ENCODE assay signal across 18 cellular contexts in the genomic region with DNA sequence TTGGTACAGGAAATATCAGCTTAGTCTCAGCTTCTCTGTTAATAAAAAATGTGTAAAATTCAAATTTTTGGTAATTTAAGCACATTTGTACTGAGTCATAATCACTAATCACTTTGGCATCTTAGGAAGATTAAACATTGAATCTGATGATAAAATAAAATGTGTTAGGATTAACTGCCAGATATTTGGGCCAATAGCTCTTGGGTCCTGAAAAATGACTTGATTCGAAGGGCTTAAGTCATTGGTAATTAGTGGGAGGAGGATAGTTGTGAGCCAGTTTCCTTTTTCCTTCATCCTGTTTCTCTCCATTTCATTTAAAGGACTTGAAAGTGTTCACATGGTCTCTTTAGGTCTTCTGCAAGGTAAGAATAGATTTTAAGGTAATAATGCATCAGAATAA.
DNase-seq lines count a peak whose midpoint lies in the region; ATAC-seq and TF ChIP-seq lines count a peak whose summit lies in the region.
"Had no signal": no experiment of that assay in that cellular context is flagged by ENCODE, and none has a peak within 500 bp of the region (broad histone marks: within the 10 kb centered on the region; RNA-seq: fewer than 3 reads in every experiment).

No MANE protein-coding gene starts in this region.

- H3K27me3 ChIP-seq in PC-9 (ENCODE audit: insufficient read depth, low read depth), result no peaks in the 10 kb centered on the region

- no peaks in the 10 kb centered on the region for H3K4me1 ChIP-seq in PC-9 (replicated peaks; ENCODE audit: insufficient read depth)

- POLR2A ChIA-PET in AG04449 (lab: Yijun Ruan, JAX), result no interaction called here
- POLR2A ChIA-PET in PC-9 (lab: Charles Lee; ENCODE audit: unreplicated experiment), result interaction anchor here (0.6 kb wide), 1 partner anchor 24 kb away, joined by 7 read pairs; no protein-coding TSS in a partner anchor

- no TSS peak for BruUV-seq in PC-9 (replicated peaks; lab: Mats Ljungman, UMichigan)

- H3F3A ChIP-seq in PC-9 (ENCODE audit: insufficient read depth, low read depth), result no peaks in the 10 kb centered on the region

- H3K9me2 ChIP-seq in PC-9 (ENCODE audit: insufficient read depth), result 0 out of 2 replicates have a peak, but pooled peaks cover 4% of the 10 kb centered on the region

- no peak overlapping the region for H3K4me2 ChIP-seq in PC-9

- intact Hi-C loops in PC-9 (cut with micrococcal nuclease; ENCODE audit: unreplicated experiment), result no loop called here

- no peaks in the 10 kb centered on the region for H3K36me3 ChIP-seq in PC-9 (ENCODE audit: low read depth)

- 0 out of 2 replicates have a peak overlapping the region, but pooled peaks have one; percentile 7 for H2AFZ ChIP-seq in PC-9

- CTCF ChIA-PET in AG04449 (lab: Yijun Ruan, JAX) (interaction anchor here (1.0 to 1.7 kb wide), 2 partner anchors 8 to 270 kb away, joined by 3 to 4 read pairs; no protein-coding TSS in a partner anchor), PC-9 (lab: Charles Lee) (no interaction called here)

- no peak for TF ChIP-seq CTCF in AG04449 (IDR thresholded peaks at IDR 0.05; ENCODE audit: insufficient read depth, low read length, missing control alignments)
- TF ChIP-seq CTCF in PC-9 (conservative IDR thresholded peaks at IDR 0.05), result no peak

- H3K27ac ChIP-seq in PC-9, result no peak overlapping the region

- ATAC-seq in GM18868 (IDR thresholded peaks at IDR 0.05; ENCODE audit: unreplicated experiment) (no peak), GM21526 (IDR thresholded peaks at IDR 0.05; ENCODE audit: low FRiP score, unreplicated experiment) (no peak)
- ATAC-seq: GM12878, Panc1 had no signal

- H3K79me2 ChIP-seq in PC-9 (ENCODE audit: low read depth), result no peaks in the 10 kb centered on the region

- H4K20me1 ChIP-seq in PC-9 (ENCODE audit: insufficient read depth), result no peaks in the 10 kb centered on the region

- H3K4me3 ChIP-seq in AG04449 (ENCODE audit: low read depth, low read length) (no peak overlapping the region), PC-9 (no peak overlapping the region)
- H3K4me3 ChIP-seq: GM12878 had no signal

- DNase-seq in AG04449 (ENCODE audit: low read depth, low spot score) (peak; percentile 31), GM04504 (ENCODE audit: low read depth) (peak; percentile 29), PC-9 (no peak), iris pigment epithelial cell (ENCODE audit: low read depth) (peak; percentile 28), NCI-H2107 treated with DMSO at 0.1 percent for 48 hours (lab: John Stamatoyannopoulos, UW; ENCODE audit: unreplicated experiment) (no peak), NCI-H345 treated with DMSO at 0.1 percent for 48 hours (lab: John Stamatoyannopoulos, UW; ENCODE audit: unreplicated experiment) (no peak)
- DNase-seq: AML-193, COR-L47, DMS153, MV-4-11, NCI-H1417, NCI-H2029, NCI-H524, SW 1271 had no signal

- H3K9me3 ChIP-seq in PC-9 (ENCODE audit: insufficient read depth, low read depth), result 0 out of 2 replicates have a peak, but pooled peaks cover 5% of the 10 kb centered on the region

Comparison
In these comparisons a context has a peak if more than half of its experiments do, and no peak if none do; other contexts are left out.
1. DNase-seq: peak in AG04449 (single experiment), GM04504 (single experiment) and iris pigment epithelial cell (single experiment); none in PC-9 (0 of 2), NCI-H2107 treated with DMSO at 0.1 percent for 48 hours (single experiment) and NCI-H345 treated with DMSO at 0.1 percent for 48 hours (single experiment).